In the genomic region with DNA sequence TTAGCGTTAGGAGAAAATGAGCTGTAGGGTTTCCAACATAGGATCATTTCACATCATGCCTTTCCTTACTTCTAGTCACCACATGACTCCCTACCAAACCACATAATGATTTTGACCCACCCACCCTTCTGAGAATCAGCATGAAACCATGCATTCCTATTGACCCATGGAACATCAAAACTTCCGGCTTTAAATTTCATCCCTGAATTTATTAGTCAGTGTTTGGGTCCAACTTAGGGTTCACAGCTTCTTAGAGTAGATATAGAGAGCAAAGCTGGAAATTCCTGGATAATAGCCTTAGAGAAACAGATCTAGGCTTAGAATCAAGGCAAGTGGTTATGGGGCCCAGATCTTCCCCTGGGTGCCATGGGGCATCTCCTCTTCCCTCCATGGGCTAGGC, we compare ENCODE assay signal across 20 cellular contexts.
DNase-seq lines count a peak whose midpoint lies in the region; ATAC-seq and TF ChIP-seq lines count a peak whose summit lies in the region.
"Had no signal": no experiment of that assay in that cellular context is flagged by ENCODE, and none has a peak within 500 bp of the region (broad histone marks: within the 10 kb centered on the region; RNA-seq: fewer than 3 reads in every experiment).

No MANE protein-coding gene starts in this region.

- 93% methylated on average over 2 of the region's 2 CpGs for WGBS in hepatocyte (ENCODE audit: low lambda C conversion rate, missing lambda C conversion rate)

- no peaks in the 10 kb centered on the region for H3K4me1 ChIP-seq in A673 (ENCODE audit: insufficient read depth, low read length, poor library complexity, severe bottlenecking)
- H3K4me1 ChIP-seq in GM23338 (ENCODE audit: insufficient read depth): no peaks in the 10 kb centered on the region
- peaks cover 15% of the 10 kb centered on the region for H3K4me1 ChIP-seq in hepatocyte (ENCODE audit: insufficient read depth)
- H3K4me1 ChIP-seq: A549, BLaER1 had no signal

- intact Hi-C loops in A673 (cut with micrococcal nuclease; ENCODE audit: unreplicated experiment): no loop called here
- intact Hi-C loops in left colon (cut with DNase I, micrococcal nuclease): no loop called here

- no peaks in the 10 kb centered on the region for H3F3A ChIP-seq in GM23338 (replicated peaks; ENCODE audit: low read depth)

- ATAC-seq in GM23338 (no peak), left colon (no peak)
- ATAC-seq: A549 had no signal

- H3K36me3 ChIP-seq in A673 (ENCODE audit: insufficient read depth, low read length, poor library complexity, severe bottlenecking) (no peaks in the 10 kb centered on the region), GM23338 (ENCODE audit: insufficient read depth) (no peaks in the 10 kb centered on the region), hepatocyte (replicated peaks; ENCODE audit: insufficient read depth, low read depth) (no peaks in the 10 kb centered on the region)
- H3K36me3 ChIP-seq: BE2C, BLaER1 had no signal

- H4K20me1 ChIP-seq in GM23338 (replicated peaks; ENCODE audit: insufficient read depth): no peaks in the 10 kb centered on the region
- H4K20me1 ChIP-seq in hepatocyte (ENCODE audit: insufficient read depth, poor library complexity, severe bottlenecking): no peaks in the 10 kb centered on the region
- H4K20me1 ChIP-seq: BLaER1 had no signal

- H3K4me3 ChIP-seq in A673 (ENCODE audit: low read depth, low read length, poor library complexity, severe bottlenecking): no peak overlapping the region
- H3K4me3 ChIP-seq in GM23338: no peak overlapping the region
- H3K4me3 ChIP-seq in hepatocyte: no peak overlapping the region
- H3K4me3 ChIP-seq: A549, BLaER1 had no signal

- H3K9me3 Mint-ChIP-seq in GM23338: no peaks in the 10 kb centered on the region

- H3K9me3 ChIP-seq in A673 (ENCODE audit: low read depth, low read length, poor library complexity, severe bottlenecking): no peaks in the 10 kb centered on the region
- H3K9me3 ChIP-seq in hepatocyte (ENCODE audit: low read depth): no peaks in the 10 kb centered on the region
- H3K9me3 ChIP-seq: A549, BE2C, BLaER1 had no signal

- H3K4me2 ChIP-seq in GM23338 (no peak overlapping the region), hepatocyte (no peak overlapping the region)
- H3K4me2 ChIP-seq: A549, BLaER1 had no signal

- POLR2A ChIA-PET in A673 (lab: Charles Lee; ENCODE audit: low non-redundant PET): no interaction called here

- no peak for TF ChIP-seq CTCF in A673 (conservative IDR thresholded peaks at IDR 0.05; ENCODE audit: low read depth, low read length)
- TF ChIP-seq CTCF in GM23338 (conservative IDR thresholded peaks at IDR 0.05; ENCODE audit: low read depth in 2 of 2): no peak
- no peak for TF ChIP-seq CTCF in hepatocyte (IDR thresholded peaks at IDR 0.05; ENCODE audit: poor library complexity)

- H3K27ac ChIP-seq in A673 (ENCODE audit: low read depth, low read length, poor library complexity, severe bottlenecking) (no peak overlapping the region), GM23338 (ENCODE audit: low read depth) (no peak overlapping the region), hepatocyte (no peak overlapping the region)
- H3K27ac ChIP-seq: 22Rv1, A549, BLaER1 had no signal

- H3K9me2 ChIP-seq in GM23338 (ENCODE audit: insufficient read depth): peaks cover 6% of the 10 kb centered on the region; the same call in 1 of the 2 replicates
- no peaks in the 10 kb centered on the region for H3K9me2 ChIP-seq in hepatocyte (replicated peaks; ENCODE audit: insufficient read depth)

- no peaks in the 10 kb centered on the region for H3K36me3 Mint-ChIP-seq in GM23338 (ENCODE audit: low read depth)
- H3K36me3 Mint-ChIP-seq: CD14-positive monocyte; CD4-positive, alpha-beta memory T cell; CD4-positive, CD25-positive, alpha-beta regulatory T cell; CD8-positive, alpha-beta memory T cell had no signal

- no peak overlapping the region for H3K4me3 Mint-ChIP-seq in GM23338
- H3K4me3 Mint-ChIP-seq: CD14-positive monocyte; CD4-positive, alpha-beta memory T cell; CD4-positive, CD25-positive, alpha-beta regulatory T cell; CD8-positive, alpha-beta memory T cell had no signal

- H3K27me3 ChIP-seq in A673 (replicated peaks; ENCODE audit: insufficient read depth, low read depth, low read length, poor library complexity) (peaks cover 10% of the 10 kb centered on the region), GM23338 (ENCODE audit: insufficient read depth) (no peaks in the 10 kb centered on the region), hepatocyte (no peaks in the 10 kb centered on the region)
- H3K27me3 ChIP-seq: BE2C, BLaER1 had no signal

- peak; percentile 9 for DNase-seq in NCI-H82 (lab: John Stamatoyannopoulos, UW)
- no peak for DNase-seq in NCI-H82 treated with DMSO at 0.1 percent for 48 hours (lab: John Stamatoyannopoulos, UW; ENCODE audit: unreplicated experiment)
- peak; percentile 29 for DNase-seq in A673 (ENCODE audit: low spot score)
- no peak for DNase-seq in GM23338 (ENCODE audit: low spot score)
- peak; percentile 35 for DNase-seq in SW480 (ENCODE audit: low spot score)
- DNase-seq in hepatocyte (ENCODE audit: low spot score): no peak
- DNase-seq in left colon: no peak
- DNase-seq in NCI-H2107 treated with DMSO at 0.1 percent for 48 hours (lab: John Stamatoyannopoulos, UW; ENCODE audit: unreplicated experiment): no peak
- DNase-seq: ACHN; BE2C; C1 segment of cervical spinal cord; CD4-positive, alpha-beta memory T cell; CD4-positive, CD25-positive, alpha-beta regulatory T cell; CD8-positive, alpha-beta memory T cell; COR-L47; GF-D8 had no signal

- peaks cover 15% of the 10 kb centered on the region for H3K4me1 Mint-ChIP-seq in GM23338
- H3K4me1 Mint-ChIP-seq: CD14-positive monocyte; CD4-positive, alpha-beta memory T cell; CD4-positive, CD25-positive, alpha-beta regulatory T cell; CD8-positive, alpha-beta memory T cell had no signal

- H3K27me3 Mint-ChIP-seq in GM23338 (ENCODE audit: insufficient read depth, low read depth, poor library complexity): peaks cover 1% of the 10 kb centered on the region
- H3K27me3 Mint-ChIP-seq: CD4-positive, alpha-beta memory T cell; CD4-positive, CD25-positive, alpha-beta regulatory T cell had no signal

- H3K79me2 ChIP-seq in GM23338 (replicated peaks; ENCODE audit: insufficient read depth) (no peaks in the 10 kb centered on the region), hepatocyte (no peaks in the 10 kb centered on the region)

- H2AFZ ChIP-seq in GM23338 (0 out of 2 replicates have a peak overlapping the region, but pooled peaks have one; percentile 32), hepatocyte (no peak overlapping the region)

- no TSS peak for BruUV-seq in A673 (replicated peaks; lab: Mats Ljungman, UMichigan)

- CTCF ChIA-PET in A673 (lab: Charles Lee): no interaction called here

- no peak overlapping the region for H3K27ac Mint-ChIP-seq in GM23338
- H3K27ac Mint-ChIP-seq: CD14-positive monocyte; CD4-positive, alpha-beta memory T cell; CD4-positive, CD25-positive, alpha-beta regulatory T cell; CD8-positive, alpha-beta memory T cell had no signal

TF ChIP-seq in GM23338, 12 proteins besides CTCF, POLR2A, EP300 and RAD21 (continues in another document):
- no peak for TF ChIP-seq NANOG (IDR thresholded peaks at IDR 0.05; ENCODE audit: borderline replicate concordance)
- no peak for TF ChIP-seq EZH2 (IDR thresholded peaks at IDR 0.05; ENCODE audit: low read depth, unreplicated experiment)
- TF ChIP-seq STAT1 (IDR thresholded peaks at IDR 0.05; ENCODE audit: unreplicated experiment): no peak

Comparison
In these comparisons a context has a peak if more than half of its experiments do, and no peak if none do; other contexts are left out.
1. DNase-seq: peak in NCI-H82 (single experiment), A673 (single experiment) and SW480 (single experiment); none in NCI-H82 treated with DMSO at 0.1 percent for 48 hours (single experiment), GM23338 (single experiment), hepatocyte (single experiment), left colon (0 of 2) and NCI-H2107 treated with DMSO at 0.1 percent for 48 hours (single experiment).